In the genomic region with DNA sequence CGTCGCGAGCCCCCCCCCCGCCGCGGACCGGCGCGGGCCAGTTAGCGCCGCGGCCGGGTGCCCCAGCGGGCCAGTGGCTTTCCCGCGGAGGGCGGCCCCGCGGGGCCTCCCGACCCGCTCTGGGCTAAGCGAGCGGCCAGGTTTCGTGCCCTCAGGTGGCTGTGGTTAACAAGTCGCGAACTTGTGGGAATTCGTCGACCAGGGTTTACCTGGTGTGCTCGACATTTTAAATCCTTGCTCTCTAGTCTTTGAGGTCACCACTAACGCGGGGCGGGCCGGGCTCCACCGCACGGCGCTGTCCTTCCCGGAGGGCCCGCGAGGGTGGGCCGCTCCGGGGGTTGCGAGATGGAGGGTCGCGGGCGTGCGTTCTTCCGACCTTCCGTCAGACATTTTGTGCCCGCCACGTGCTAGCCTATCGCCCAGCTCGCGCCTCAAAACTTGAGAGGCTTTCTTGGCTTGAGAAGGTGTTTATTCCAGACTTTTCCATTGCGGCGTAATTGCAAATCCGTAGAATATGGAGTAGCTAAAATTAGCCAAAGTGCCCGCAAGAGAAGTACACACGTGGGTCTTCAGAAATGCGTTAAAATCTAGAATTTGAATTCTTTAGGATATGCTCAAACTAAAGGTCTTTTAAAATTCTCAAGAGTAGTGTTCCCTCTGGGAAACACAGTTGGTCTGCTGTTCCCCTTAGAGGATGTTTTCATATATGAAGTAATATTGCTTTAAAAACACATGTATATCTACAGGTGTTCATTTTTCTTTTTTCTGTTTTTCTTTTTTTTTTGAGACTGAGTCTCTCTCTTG, we compare ENCODE assay signal across 8 cellular contexts. TPM values are rescaled to one million over a fixed set of nuclear protein-coding genes. Genes with fewer than 3 reads are reported as not detected.
DNase-seq lines count a peak whose midpoint lies in the region; ATAC-seq and TF ChIP-seq lines count a peak whose summit lies in the region.

No MANE protein-coding gene starts in this region.

- POLR2A ChIA-PET in A673 (lab: Charles Lee; ENCODE audit: low non-redundant PET): no interaction called here

- H3F3A ChIP-seq in Loucy (ENCODE audit: low read depth): no peaks in the 10 kb centered on the region

- peak overlapping the region; percentile 41; the same call in 1 of the 2 replicates for H2AFZ ChIP-seq in Loucy (ENCODE audit: low read length)

- H3K4me2 ChIP-seq in Loucy (ENCODE audit: low read depth, low read length, poor library complexity, severe bottlenecking): peak overlapping the region; percentile 94

- TF ChIP-seq CTCF in A673 (conservative IDR thresholded peaks at IDR 0.05; ENCODE audit: low read depth, low read length): no peak
- TF ChIP-seq CTCF in Loucy (conservative IDR thresholded peaks at IDR 0.05; ENCODE audit: low read length): no peak
- no peak for TF ChIP-seq CTCF in foreskin keratinocyte (conservative IDR thresholded peaks at IDR 0.05)
- TF ChIP-seq CTCF in retinal pigment epithelial cell (conservative IDR thresholded peaks at IDR 0.05; ENCODE audit: low read depth, low read length): no peak

- peaks cover 68% of the 10 kb centered on the region for H3K4me1 ChIP-seq in A673 (ENCODE audit: insufficient read depth, low read length, poor library complexity, severe bottlenecking)
- peaks cover 72% of the 10 kb centered on the region for H3K4me1 ChIP-seq in Loucy (ENCODE audit: insufficient read depth, low read length, poor library complexity, severe bottlenecking)
- peaks cover 36% of the 10 kb centered on the region for H3K4me1 ChIP-seq in foreskin keratinocyte

- H3K9me3 Mint-ChIP-seq in activated T-cell treated with anti-CD3 and anti-CD28 coated beads, Interleukin-2, amount 50 U/mL, for 72 hours: no peaks in the 10 kb centered on the region

- H3K36me3 Mint-ChIP-seq in activated T-cell treated with anti-CD3 and anti-CD28 coated beads, Interleukin-2, amount 50 U/mL, for 72 hours (ENCODE audit: insufficient read depth in 2 of 2): peaks cover 5 to 6% of the 10 kb centered on the region in 2 donors

- H3K27me3 ChIP-seq in A673 (replicated peaks; ENCODE audit: insufficient read depth, low read depth, low read length, poor library complexity) (no peaks in the 10 kb centered on the region), Loucy (ENCODE audit: insufficient read depth, low read length, poor library complexity, severe bottlenecking) (peaks cover 5% of the 10 kb centered on the region), foreskin keratinocyte (no peaks in the 10 kb centered on the region)

- peaks cover 73% of the 10 kb centered on the region for H3K4me1 Mint-ChIP-seq in activated T-cell treated with anti-CD3 and anti-CD28 coated beads, Interleukin-2, amount 50 U/mL, for 72 hours (ENCODE audit: low read depth)

- BruUV-seq in A673 (replicated peaks; lab: Mats Ljungman, UMichigan): no TSS peak

- DNase-seq in A673 (ENCODE audit: low spot score) (peak; percentile 15), foreskin keratinocyte (no peak), retinal pigment epithelial cell (ENCODE audit: low read depth) (no peak)
- peak in 1 of 2 donors; percentile 45 for DNase-seq in activated T-cell treated with anti-CD3 and anti-CD28 coated beads, Interleukin-2, amount 50 U/mL, for 72 hours

- TF ChIP-seq POLR2A in GM18505 (IDR thresholded peaks at IDR 0.05; ENCODE audit: borderline replicate concordance, extremely low read depth, insufficient read depth, insufficient read length): no peak

- peak overlapping the region; percentile 92 for H3K4me3 ChIP-seq in A673 (ENCODE audit: low read depth, low read length, poor library complexity, severe bottlenecking)
- H3K4me3 ChIP-seq in Loucy (ENCODE audit: low read length, poor library complexity, severe bottlenecking): peak overlapping the region; percentile 83
- H3K4me3 ChIP-seq in retinal pigment epithelial cell (ENCODE audit: low read length): peak overlapping the region; percentile 26

- intact Hi-C loops in A673 (cut with micrococcal nuclease; ENCODE audit: unreplicated experiment): no loop called here

- H3K4me3 Mint-ChIP-seq in activated T-cell treated with anti-CD3 and anti-CD28 coated beads, Interleukin-2, amount 50 U/mL, for 72 hours: peak overlapping the region; percentile 86 to 89

- H4K20me1 ChIP-seq in Loucy (ENCODE audit: insufficient read depth, low read length, poor library complexity, severe bottlenecking): peaks cover 43% of the 10 kb centered on the region

- no peaks in the 10 kb centered on the region for H3K9me3 ChIP-seq in A673 (ENCODE audit: low read depth, low read length, poor library complexity, severe bottlenecking)
- H3K9me3 ChIP-seq in Loucy (ENCODE audit: insufficient read depth, low read depth, low read length): no peaks in the 10 kb centered on the region

- peak overlapping the region; percentile 99 for H3K27ac ChIP-seq in A673 (ENCODE audit: low read depth, low read length, poor library complexity, severe bottlenecking)
- H3K27ac ChIP-seq in foreskin keratinocyte: peak overlapping the region; percentile 100

- ATAC-seq in GM18909 (IDR thresholded peaks at IDR 0.05; ENCODE audit: poor library complexity, unreplicated experiment): peak; percentile 6
- ATAC-seq in activated T-cell treated with anti-CD3 and anti-CD28 coated beads, Interleukin-2, amount 50 U/mL, for 72 hours (replicated peaks in 1 of 2): peak; percentile 2
- ATAC-seq in foreskin keratinocyte: no peak
- ATAC-seq in GM18505 (IDR thresholded peaks at IDR 0.05; ENCODE audit: unreplicated experiment): no peak
- ATAC-seq in HG02885 (IDR thresholded peaks at IDR 0.05; ENCODE audit: poor library complexity, unreplicated experiment): no peak

- H3K9me2 ChIP-seq in Loucy (replicated peaks; ENCODE audit: low read depth, low read length): no peaks in the 10 kb centered on the region

- peak overlapping the region; percentile 100 for H3K9ac ChIP-seq in Loucy (ENCODE audit: low read depth, low read length, poor library complexity, severe bottlenecking)

- H3K36me3 ChIP-seq in A673 (ENCODE audit: insufficient read depth, low read length, poor library complexity, severe bottlenecking): no peaks in the 10 kb centered on the region
- H3K36me3 ChIP-seq in Loucy (ENCODE audit: insufficient read depth, low read length): no peaks in the 10 kb centered on the region

- no peaks in the 10 kb centered on the region for H3K27me3 Mint-ChIP-seq in activated T-cell treated with anti-CD3 and anti-CD28 coated beads, Interleukin-2, amount 50 U/mL, for 72 hours (ENCODE audit: low read depth)

- H3K27ac Mint-ChIP-seq in activated T-cell treated with anti-CD3 and anti-CD28 coated beads, Interleukin-2, amount 50 U/mL, for 72 hours: peak overlapping the region; percentile 97

- CTCF ChIA-PET in A673 (lab: Charles Lee): no interaction called here

- peaks cover 96% of the 10 kb centered on the region for H3K79me2 ChIP-seq in Loucy (ENCODE audit: insufficient read depth, low read length)

RNA-seq across cellular contexts. Expression of gene ANP32B, which starts 2.1 kb away (rescaled TPM):
- total RNA-seq in A673 (2021) (237 and 246 TPM in 2 replicates), foreskin keratinocyte (88.3 and 110 TPM in 2 replicates)
- 100 to 1,000 TPM; 361 to 433 TPM for total RNA-seq in activated T-cell treated with anti-CD3 and anti-CD28 coated beads, Interleukin-2, amount 50 U/mL, for 72 hours
- polyA plus RNA-seq in foreskin keratinocyte: 188 and 215 TPM in 2 replicates

RNA-seq across cellular contexts. Expression of gene HEMGN, which starts 47.3 kb away (rescaled TPM):
- total RNA-seq in A673 (2021) (not detected in 2 replicates), foreskin keratinocyte (not detected in 2 replicates)
- 1 to 10 TPM; 1.1 to 1.5 TPM for total RNA-seq in activated T-cell treated with anti-CD3 and anti-CD28 coated beads, Interleukin-2, amount 50 U/mL, for 72 hours
- polyA plus RNA-seq in foreskin keratinocyte: not detected in 2 replicates

Comparison
In these comparisons a context has a peak if more than half of its experiments do, and no peak if none do; other contexts are left out.
1. H3K4me3 ChIP-seq: peak in every context shown above with its lines; median percentile 92 in A673; 83 in Loucy; 26 in retinal pigment epithelial cell.
2. ATAC-seq: peak in GM18909 (single experiment) and activated T-cell treated with anti-CD3 and anti-CD28 coated beads, Interleukin-2, amount 50 U/mL, for 72 hours (2 of 2); none in foreskin keratinocyte (single experiment), GM18505 (single experiment) and HG02885 (single experiment).